In genomic region chr5:90529234-90529938, GRCh38 we compare ENCODE assay signal across 1 cellular context.
TF ChIP-seq lines count a peak whose summit lies in the region.

Gene LYSMD3, minus strand, starts transcription at chr5:90529584. Its CDS starts 4,295 bp downstream, at chr5:90525289.

TF ChIP-seq in K562, 482 proteins besides CTCF, POLR2A, EP300 and RAD21 (continued from another document and continues in another):
- TF ChIP-seq, protein P1, sequence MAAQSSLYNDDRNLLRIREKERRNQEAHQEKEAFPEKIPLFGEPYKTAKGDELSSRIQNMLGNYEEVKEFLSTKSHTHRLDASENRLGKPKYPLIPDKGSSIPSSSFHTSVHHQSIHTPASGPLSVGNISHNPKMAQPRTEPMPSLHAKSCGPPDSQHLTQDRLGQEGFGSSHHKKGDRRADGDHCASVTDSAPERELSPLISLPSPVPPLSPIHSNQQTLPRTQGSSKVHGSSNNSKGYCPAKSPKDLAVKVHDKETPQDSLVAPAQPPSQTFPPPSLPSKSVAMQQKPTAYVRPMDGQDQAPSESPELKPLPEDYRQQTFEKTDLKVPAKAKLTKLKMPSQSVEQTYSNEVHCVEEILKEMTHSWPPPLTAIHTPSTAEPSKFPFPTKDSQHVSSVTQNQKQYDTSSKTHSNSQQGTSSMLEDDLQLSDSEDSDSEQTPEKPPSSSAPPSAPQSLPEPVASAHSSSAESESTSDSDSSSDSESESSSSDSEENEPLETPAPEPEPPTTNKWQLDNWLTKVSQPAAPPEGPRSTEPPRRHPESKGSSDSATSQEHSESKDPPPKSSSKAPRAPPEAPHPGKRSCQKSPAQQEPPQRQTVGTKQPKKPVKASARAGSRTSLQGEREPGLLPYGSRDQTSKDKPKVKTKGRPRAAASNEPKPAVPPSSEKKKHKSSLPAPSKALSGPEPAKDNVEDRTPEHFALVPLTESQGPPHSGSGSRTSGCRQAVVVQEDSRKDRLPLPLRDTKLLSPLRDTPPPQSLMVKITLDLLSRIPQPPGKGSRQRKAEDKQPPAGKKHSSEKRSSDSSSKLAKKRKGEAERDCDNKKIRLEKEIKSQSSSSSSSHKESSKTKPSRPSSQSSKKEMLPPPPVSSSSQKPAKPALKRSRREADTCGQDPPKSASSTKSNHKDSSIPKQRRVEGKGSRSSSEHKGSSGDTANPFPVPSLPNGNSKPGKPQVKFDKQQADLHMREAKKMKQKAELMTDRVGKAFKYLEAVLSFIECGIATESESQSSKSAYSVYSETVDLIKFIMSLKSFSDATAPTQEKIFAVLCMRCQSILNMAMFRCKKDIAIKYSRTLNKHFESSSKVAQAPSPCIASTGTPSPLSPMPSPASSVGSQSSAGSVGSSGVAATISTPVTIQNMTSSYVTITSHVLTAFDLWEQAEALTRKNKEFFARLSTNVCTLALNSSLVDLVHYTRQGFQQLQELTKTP (IDR thresholded peaks at IDR 0.05; ENCODE audit: low read depth in 1 of 2, partially characterized antibody in 2 of 2) = no peak
- TF ChIP-seq ZFP1 (CRISPR knock-in tag; IDR thresholded peaks at IDR 0.05) (no peak), ESRRA (IDR thresholded peaks at IDR 0.05; ENCODE audit: borderline replicate concordance, low read depth) (peak; percentile 59; the same call in 1 of the 2 replicates), SAFB (IDR thresholded peaks at IDR 0.05; ENCODE audit: borderline replicate concordance, low read depth, low read length) (no peak), ZBTB40 (IDR thresholded peaks at IDR 0.05) (no peak), ZBTB40 (CRISPR knock-in tag; IDR thresholded peaks at IDR 0.05) (no peak), HDGF (IDR thresholded peaks at IDR 0.05) (no peak), NFATC3 (IDR thresholded peaks at IDR 0.05) (no peak), KDM2B (CRISPR knock-in tag; IDR thresholded peaks at IDR 0.05) (no peak), PCBP1 (IDR thresholded peaks at IDR 0.05; ENCODE audit: low read depth, low read length, poor library complexity, severe bottlenecking) (peak; percentile 70), HOMEZ (CRISPR knock-in tag; IDR thresholded peaks at IDR 0.05) (no peak), ZC3H8 (IDR thresholded peaks at IDR 0.05) (no peak), PATZ1 (CRISPR knock-in tag; IDR thresholded peaks at IDR 0.05; ENCODE audit: borderline replicate concordance) (no peak), SP1 (CRISPR knock-in tag; IDR thresholded peaks at IDR 0.05) (peak; percentile 85), PHB2 (IDR thresholded peaks at IDR 0.05; ENCODE audit: low read depth) (no peak), CHD1 (IDR thresholded peaks at IDR 0.05; ENCODE audit: low read length) (peak; percentile 65), CLOCK (CRISPR knock-in tag; IDR thresholded peaks at IDR 0.05; ENCODE audit: borderline replicate concordance) (no peak), CREB3 (tag; conservative IDR thresholded peaks at IDR 0.05; ENCODE audit: low read depth) (no peak), CAMTA2 (CRISPR knock-in tag; conservative IDR thresholded peaks at IDR 0.05) (no peak), ZNF561 (CRISPR knock-in tag; conservative IDR thresholded peaks at IDR 0.05) (no peak), FUS (optimal IDR thresholded peaks at IDR 0.05; ENCODE audit: low read depth, low read length) (no peak), CBFB (CRISPR knock-in tag; IDR thresholded peaks at IDR 0.05) (0 out of 2 replicates have a peak, but pooled peaks have one; percentile 22), CXXC5 (CRISPR knock-in tag; IDR thresholded peaks at IDR 0.05) (peak; percentile 93), HNRNPL (IDR thresholded peaks at IDR 0.05; ENCODE audit: low read depth, low read length) (no peak), KLF16 (IDR thresholded peaks at IDR 0.05) (no peak), SMARCE1 (IDR thresholded peaks at IDR 0.05) (no peak), NR2F6 (CRISPR knock-in tag; IDR thresholded peaks at IDR 0.05) (no peak), RBM39 (optimal IDR thresholded peaks at IDR 0.05; ENCODE audit: low read depth, low read length) (no peak), NR3C1 (CRISPR knock-in tag; IDR thresholded peaks at IDR 0.05) (no peak), KHSRP (IDR thresholded peaks at IDR 0.05) (no peak), MTA1 (IDR thresholded peaks at IDR 0.05; ENCODE audit: borderline replicate concordance) (no peak), ZZZ3 (IDR thresholded peaks at IDR 0.05) (no peak), RBM34 (IDR thresholded peaks at IDR 0.05; ENCODE audit: borderline replicate concordance, insufficient read depth, low read length) (no peak)
- TF ChIP-seq, protein P2, sequence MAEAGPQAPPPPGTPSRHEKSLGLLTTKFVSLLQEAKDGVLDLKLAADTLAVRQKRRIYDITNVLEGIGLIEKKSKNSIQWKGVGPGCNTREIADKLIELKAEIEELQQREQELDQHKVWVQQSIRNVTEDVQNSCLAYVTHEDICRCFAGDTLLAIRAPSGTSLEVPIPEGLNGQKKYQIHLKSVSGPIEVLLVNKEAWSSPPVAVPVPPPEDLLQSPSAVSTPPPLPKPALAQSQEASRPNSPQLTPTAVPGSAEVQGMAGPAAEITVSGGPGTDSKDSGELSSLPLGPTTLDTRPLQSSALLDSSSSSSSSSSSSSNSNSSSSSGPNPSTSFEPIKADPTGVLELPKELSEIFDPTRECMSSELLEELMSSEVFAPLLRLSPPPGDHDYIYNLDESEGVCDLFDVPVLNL (CRISPR knock-in tag; IDR thresholded peaks at IDR 0.05; ENCODE audit: low read depth) = 0 out of 2 replicates have a peak, but pooled peaks have one; percentile 25
- TF ChIP-seq, protein P3, sequence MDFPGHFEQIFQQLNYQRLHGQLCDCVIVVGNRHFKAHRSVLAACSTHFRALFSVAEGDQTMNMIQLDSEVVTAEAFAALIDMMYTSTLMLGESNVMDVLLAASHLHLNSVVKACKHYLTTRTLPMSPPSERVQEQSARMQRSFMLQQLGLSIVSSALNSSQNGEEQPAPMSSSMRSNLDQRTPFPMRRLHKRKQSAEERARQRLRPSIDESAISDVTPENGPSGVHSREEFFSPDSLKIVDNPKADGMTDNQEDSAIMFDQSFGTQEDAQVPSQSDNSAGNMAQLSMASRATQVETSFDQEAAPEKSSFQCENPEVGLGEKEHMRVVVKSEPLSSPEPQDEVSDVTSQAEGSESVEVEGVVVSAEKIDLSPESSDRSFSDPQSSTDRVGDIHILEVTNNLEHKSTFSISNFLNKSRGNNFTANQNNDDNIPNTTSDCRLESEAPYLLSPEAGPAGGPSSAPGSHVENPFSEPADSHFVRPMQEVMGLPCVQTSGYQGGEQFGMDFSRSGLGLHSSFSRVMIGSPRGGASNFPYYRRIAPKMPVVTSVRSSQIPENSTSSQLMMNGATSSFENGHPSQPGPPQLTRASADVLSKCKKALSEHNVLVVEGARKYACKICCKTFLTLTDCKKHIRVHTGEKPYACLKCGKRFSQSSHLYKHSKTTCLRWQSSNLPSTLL (IDR thresholded peaks at IDR 0.05) = no peak
